Comparison of ENCODE assay signal across 1 cellular context in genomic region chr5:134458234-134458633, GRCh38.
TF ChIP-seq lines count a peak whose summit lies in the region.

No MANE protein-coding gene starts in this region.

TF ChIP-seq in WTC11, 78 proteins besides CTCF, POLR2A, EP300 and RAD21 (continued from another document):
- TF ChIP-seq AFF4 (CRISPR knock-in tag; IDR thresholded peaks at IDR 0.05; ENCODE audit: borderline replicate concordance), result no peak
- TF ChIP-seq ERG (CRISPR knock-in tag; IDR thresholded peaks at IDR 0.05), result no peak
